In the genomic region with DNA sequence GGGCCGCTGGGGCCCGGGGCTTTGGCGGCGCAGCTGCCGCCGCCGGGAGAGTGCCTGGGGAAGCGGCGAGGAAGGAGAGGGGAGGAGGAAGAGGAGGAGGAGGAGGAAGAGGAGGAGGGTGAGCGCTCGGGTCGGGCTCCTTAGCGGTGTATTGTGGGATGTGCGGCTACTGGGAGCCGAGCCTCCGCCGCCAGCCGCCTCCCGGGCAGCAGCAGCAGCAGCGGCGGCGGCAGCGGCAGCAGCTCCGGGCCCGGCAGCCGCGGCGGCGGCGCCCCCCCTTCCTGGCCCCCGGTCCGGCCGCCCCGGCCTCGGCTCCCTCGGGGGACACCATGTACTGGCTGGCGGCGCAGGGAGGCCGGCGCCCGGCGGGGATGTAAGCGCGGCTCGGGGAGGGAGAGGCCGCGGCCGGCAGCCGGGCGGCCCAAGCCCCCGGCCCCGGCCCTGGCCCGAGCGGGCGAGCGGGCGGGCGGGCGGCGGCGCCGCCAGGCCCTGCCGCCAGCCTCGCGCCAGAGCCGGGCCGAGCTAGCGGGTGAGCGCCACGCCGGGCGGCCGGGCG, we compare ENCODE assay signal across 8 cellular contexts. TPM values are rescaled to one million over a fixed set of nuclear protein-coding genes. Genes with fewer than 3 reads are reported as not detected.
DNase-seq lines count a peak whose midpoint lies in the region; ATAC-seq and TF ChIP-seq lines count a peak whose summit lies in the region.

Gene SETD1B (plus strand): TSS at position 149 of the 556 bp plus-strand sequence. CDS start 729 bp downstream, outside the sequence.

- CTCF ChIA-PET in CD8-positive, alpha-beta T cell (lab: Charles Lee): interaction anchor here (36.0 to 45.9 kb wide), 2 partner anchors 2 to 17 kb away, joined by 2042 read pairs; partner anchors contain the start of genes RHOF and SETD1B

- peak in 4 of 7 experiments; percentile 51 to 75 (median 58) for DNase-seq in CD8-positive, alpha-beta T cell
- DNase-seq in HK-2 (ENCODE audit: unreplicated experiment) (peak; percentile 74), SK-N-MC (ENCODE audit: low read depth, low spot score) (no peak), sigmoid colon (peak; percentile 85), cortex of kidney (lab: John Stamatoyannopoulos, UW) (no peak)

- WGBS in sigmoid colon, 2 donors: 1% methylated on average over 74 of the region's 74 CpGs

- H3K36me3 ChIP-seq in CD8-positive, alpha-beta T cell (ENCODE audit: insufficient read depth, low read length): peaks cover 15% of the 10 kb centered on the region
- peaks cover 8% of the 10 kb centered on the region; the same call in 1 of the 2 replicates for H3K36me3 ChIP-seq in SK-N-MC (ENCODE audit: insufficient read depth, low read length)
- peaks cover 7% of the 10 kb centered on the region for H3K36me3 ChIP-seq in iPS-18a (ENCODE audit: control insufficient read depth, low read depth, low read length)
- H3K36me3 ChIP-seq in sigmoid colon: peaks cover 7 to 15% (median 9%) of the 10 kb centered on the region in 4 donors

- H3K9me3 ChIP-seq in CD8-positive, alpha-beta T cell (ENCODE audit: low read length): no peaks in the 10 kb centered on the region
- H3K9me3 ChIP-seq in SK-N-MC (ENCODE audit: low read depth, low read length): no peaks in the 10 kb centered on the region
- no peaks in the 10 kb centered on the region for H3K9me3 ChIP-seq in iPS-18a (ENCODE audit: control insufficient read depth, low read depth, low read length)
- H3K9me3 ChIP-seq in sigmoid colon: no peaks in the 10 kb centered on the region

- H3K27me3 Mint-ChIP-seq in CD8-positive, alpha-beta T cell (ENCODE audit: low read depth): no peaks in the 10 kb centered on the region
- H3K27me3 Mint-ChIP-seq in brain: peaks cover 16% of the 10 kb centered on the region

- peaks cover 22% of the 10 kb centered on the region for H3K4me1 Mint-ChIP-seq in CD8-positive, alpha-beta T cell (ENCODE audit: low read depth)
- H3K4me1 Mint-ChIP-seq in brain: peaks cover 43% of the 10 kb centered on the region

- no peak for TF ChIP-seq CTCF in CD8-positive, alpha-beta T cell (IDR thresholded peaks at IDR 0.05)
- TF ChIP-seq CTCF in brain (conservative IDR thresholded peaks at IDR 0.05) (no peak), sigmoid colon (IDR thresholded peaks at IDR 0.05) (no peak)

- H3K4me1 ChIP-seq in CD8-positive, alpha-beta T cell (ENCODE audit: insufficient read depth, low read length): peaks cover 25% of the 10 kb centered on the region
- H3K4me1 ChIP-seq in iPS-18a (ENCODE audit: control insufficient read depth, low read depth, low read length) (peaks cover 16% of the 10 kb centered on the region), sigmoid colon (peaks cover 0 to 42% (median 38%) of the 10 kb centered on the region in 4 donors)

- no peaks in the 10 kb centered on the region for H3K27me3 ChIP-seq in CD8-positive, alpha-beta T cell (ENCODE audit: insufficient read depth, low read length)
- H3K27me3 ChIP-seq in iPS-18a (ENCODE audit: control insufficient read depth, insufficient read depth, low read length) (no peaks in the 10 kb centered on the region), sigmoid colon (no peaks in the 10 kb centered on the region)

- no peak for TF ChIP-seq EP300 in sigmoid colon (IDR thresholded peaks at IDR 0.05)

- ATAC-seq in CD8-positive, alpha-beta T cell: no peak
- no peak for ATAC-seq in HG02642 (IDR thresholded peaks at IDR 0.05; ENCODE audit: poor library complexity, unreplicated experiment)

- POLR2A ChIA-PET in CD8-positive, alpha-beta T cell (lab: Charles Lee): interaction anchor here (0.5 to 28.4 kb wide), 8 partner anchors 3 to 1603 kb away, joined by 3 to 1016 read pairs (median 6); partner anchors contain the start of genes RHOF, RPLP0, SETD1B and TMEM120B

- TF ChIP-seq POLR2A in sigmoid colon (IDR thresholded peaks at IDR 0.05): no peak

- H3K27ac ChIP-seq in CD8-positive, alpha-beta T cell (ENCODE audit: low read depth, low read length): peak within 1 kb of the TSS; percentile 98
- H3K27ac ChIP-seq in SK-N-MC: peak within 1 kb of the TSS; percentile 93
- H3K27ac ChIP-seq in iPS-18a (ENCODE audit: low read length): peak within 1 kb of the TSS; percentile 95
- H3K27ac ChIP-seq in sigmoid colon: peak within 1 kb of the TSS; percentile 100

- H3K4me3 ChIP-seq in CD8-positive, alpha-beta T cell (ENCODE audit: low read depth, low read length): peak within 1 kb of the TSS; percentile 82
- peak within 1 kb of the TSS; percentile 95 for H3K4me3 ChIP-seq in SK-N-MC
- H3K4me3 ChIP-seq in iPS-18a (ENCODE audit: low read length): peak within 1 kb of the TSS; percentile 81
- H3K4me3 ChIP-seq in sigmoid colon: peak within 1 kb of the TSS; percentile 63 to 81 (median 78)

- H3K9me3 Mint-ChIP-seq in CD8-positive, alpha-beta T cell: no peaks in the 10 kb centered on the region
- H3K9me3 Mint-ChIP-seq in brain: peaks cover 0 to 6% (median 0%) of the 10 kb centered on the region in 5 experiments

- intact Hi-C loops in CD8-positive, alpha-beta T cell (cut with DNase I, micrococcal nuclease): loop anchor here in 1 of 2 experiments (1.0 to 5.0 kb wide), 6 partner anchors 8 to 698 kb away; partner anchors contain the start of genes MLXIP, ORAI1 and ZCCHC8
- intact Hi-C loops in sigmoid colon (cut with DNase I): loop anchor here (10.0 kb wide), 1 partner anchor 261 kb away; no protein-coding TSS in a partner anchor

- H3K9ac ChIP-seq in SK-N-MC (ENCODE audit: insufficient read length) (peak within 1 kb of the TSS; percentile 94), iPS-18a (ENCODE audit: low read length) (peak within 1 kb of the TSS; percentile 96)

- H3K4me3 Mint-ChIP-seq in CD8-positive, alpha-beta T cell: peak within 1 kb of the TSS; percentile 94
- H3K4me3 Mint-ChIP-seq in brain: peak within 1 kb of the TSS; percentile 88 to 98 (median 97)

- H3K36me3 Mint-ChIP-seq in CD8-positive, alpha-beta T cell: peaks cover 45% of the 10 kb centered on the region
- H3K36me3 Mint-ChIP-seq in brain: peaks cover 18% of the 10 kb centered on the region

- peak within 1 kb of the TSS; percentile 99 for H3K27ac Mint-ChIP-seq in CD8-positive, alpha-beta T cell
- peak within 1 kb of the TSS; percentile 99 to 100 (median 100) for H3K27ac Mint-ChIP-seq in brain

RNA-seq across cellular contexts. Expression of gene SETD1B, which starts in this region (rescaled TPM):
- 100 to 1,000 TPM; 181 to 190 TPM for total RNA-seq in CD8-positive, alpha-beta T cell
- 7.1 TPM for polyA plus RNA-seq in brain (ENCODE audit: insufficient read depth, low read depth, low replicate concordance)
- total RNA-seq in sigmoid colon: 10 to 100 TPM in 2 of 4 donors, 1 to 10 TPM in 2; 7.6 to 16.9 (median 11.4) TPM
- polyA plus RNA-seq in sigmoid colon: 10 to 100 TPM in 1 of 3 donors, 1 to 10 TPM in 2; 2.4 to 16.0 (median 3.0) TPM

Comparison
In these comparisons a context has a peak if more than half of its experiments do, and no peak if none do; other contexts are left out.
1. RNA of gene SETD1B (total RNA-seq): 181 to 190 TPM in CD8-positive, alpha-beta T cell; 7.6 to 16.9 TPM in sigmoid colon; every median in the first group is over 10 times any median in the second.
2. DNase-seq: peak in CD8-positive, alpha-beta T cell (4 of 7), HK-2 (single experiment) and sigmoid colon (single experiment); none in SK-N-MC (single experiment) and cortex of kidney (single experiment).
3. Peak in every context shown above with its lines, with median percentiles within 50 percentile points of each other: H3K27ac ChIP-seq and H3K4me3 ChIP-seq.